20 cellular contexts compared by ENCODE assay signal in the genomic region with DNA sequence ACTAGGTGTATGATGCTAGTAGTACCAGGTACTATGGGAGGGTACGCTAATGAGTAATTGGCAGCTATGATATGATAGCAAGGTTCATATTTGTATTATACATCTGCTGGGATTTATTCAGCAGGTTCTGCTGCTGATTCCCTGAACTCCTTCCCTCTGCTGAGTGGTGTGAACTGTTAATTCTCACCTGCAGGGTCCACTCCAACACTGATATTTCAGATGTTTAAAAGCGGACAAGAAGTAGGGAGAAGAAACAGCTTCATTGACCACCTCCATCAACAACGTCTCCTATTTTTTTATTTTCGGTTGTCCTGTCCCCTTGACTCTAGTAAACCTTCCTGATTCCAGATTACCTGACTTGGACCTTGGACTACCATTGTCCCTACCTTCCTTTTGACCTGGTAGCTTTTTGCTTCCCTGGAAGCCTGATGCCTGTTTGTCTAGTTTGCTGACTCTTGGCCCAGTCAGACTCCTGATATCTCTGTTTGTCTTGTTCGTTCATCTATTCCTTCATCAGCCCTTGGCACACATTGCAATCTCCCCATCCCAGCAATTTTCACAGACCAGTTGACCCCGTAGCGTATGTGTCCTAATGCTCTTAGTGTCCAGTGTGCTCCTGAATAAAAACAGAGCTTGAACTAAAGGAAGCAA. TPM values are rescaled to one million over a fixed set of nuclear protein-coding genes. Genes with fewer than 3 reads are reported as not detected.
"Had no signal": no experiment of that assay in that cellular context is flagged by ENCODE, and none has a peak within 500 bp of the region (broad histone marks: within the 10 kb centered on the region; RNA-seq: fewer than 3 reads in every experiment).

No MANE protein-coding gene starts in this region.

- H3K9me3 ChIP-seq: ovary, sigmoid colon, spleen, tibial nerve, vagina had no signal

- DNase-seq: activated CD4-positive, alpha-beta T cell treated with anti-CD3 and anti-CD28 coated beads for 48 hours; activated CD4-positive, CD25-positive, alpha-beta regulatory T cell; activated CD8-positive, alpha-beta T cell treated with anti-CD3 and anti-CD28 coated beads for 36 hours; activated naive CD4-positive, alpha-beta T cell; activated T-cell treated with anti-CD3 and anti-CD28 coated beads, Interleukin-2, amount 50 U/mL, for 1 hour; anterior cingulate cortex; brain microvascular endothelial cell; erythroblast; natural killer cell; ovary; sigmoid colon; spleen; stimulated activated naive B cell treated with anti-CD40 and anti-IgM and Interleukin-4, amounts not matched to agents 10 μg/mL and 1 μg/mL and 100 μg/mL, for 72 hours; substantia nigra; T-cell had no signal

- H3K4me1 Mint-ChIP-seq: activated T-helper 17 cell treated with anti-CD3 and anti-CD28 coated beads, Interleukin-2, amount 50 U/mL, for 72 hours; central memory CD8-positive, alpha-beta T cell; natural killer cell had no signal

- H3K4me1 ChIP-seq: sigmoid colon, spleen, tibial nerve, vagina had no signal

- H3K36me3 ChIP-seq: brain microvascular endothelial cell, ovary, sigmoid colon, spleen, tibial nerve, vagina had no signal

- H3K27ac ChIP-seq: brain microvascular endothelial cell, coronary artery, ovary, sigmoid colon, spleen, tibial nerve, vagina had no signal

- H3K27me3 ChIP-seq: brain microvascular endothelial cell, ovary, sigmoid colon, vagina had no signal

- ATAC-seq: activated CD8-positive, alpha-beta T cell treated with anti-CD3 and anti-CD28 coated beads for 36 hours; activated T-helper 17 cell treated with anti-CD3 and anti-CD28 coated beads, Interleukin-2, amount 50 U/mL, for 72 hours; natural killer cell; stimulated activated naive B cell treated with anti-CD40 and anti-IgM and Interleukin-4, amounts not matched to agents 10 μg/mL and 1 μg/mL and 100 μg/mL, for 72 hours; T-cell had no signal

- H3K27me3 Mint-ChIP-seq: stimulated activated naive B cell treated with anti-CD40 and anti-IgM and Interleukin-4, amounts not matched to agents 10 μg/mL and 1 μg/mL and 100 μg/mL, for 72 hours had no signal

- H3K27ac Mint-ChIP-seq: activated CD8-positive, alpha-beta T cell treated with anti-CD3 and anti-CD28 coated beads for 36 hours; activated T-helper 17 cell treated with anti-CD3 and anti-CD28 coated beads, Interleukin-2, amount 50 U/mL, for 72 hours; natural killer cell; stimulated activated naive B cell treated with anti-CD40 and anti-IgM and Interleukin-4, amounts not matched to agents 10 μg/mL and 1 μg/mL and 100 μg/mL, for 72 hours; T-cell had no signal

- H3K4me3 Mint-ChIP-seq: activated CD8-positive, alpha-beta T cell treated with anti-CD3 and anti-CD28 coated beads for 36 hours; activated T-helper 17 cell treated with anti-CD3 and anti-CD28 coated beads, Interleukin-2, amount 50 U/mL, for 72 hours; central memory CD8-positive, alpha-beta T cell; natural killer cell; stimulated activated naive B cell treated with anti-CD40 and anti-IgM and Interleukin-4, amounts not matched to agents 10 μg/mL and 1 μg/mL and 100 μg/mL, for 72 hours; T-cell had no signal

- H3K9me3 Mint-ChIP-seq: activated CD8-positive, alpha-beta T cell treated with anti-CD3 and anti-CD28 coated beads for 36 hours; activated T-helper 17 cell treated with anti-CD3 and anti-CD28 coated beads, Interleukin-2, amount 50 U/mL, for 72 hours; central memory CD8-positive, alpha-beta T cell; natural killer cell; stimulated activated naive B cell treated with anti-CD40 and anti-IgM and Interleukin-4, amounts not matched to agents 10 μg/mL and 1 μg/mL and 100 μg/mL, for 72 hours; T-cell had no signal

- H3K36me3 Mint-ChIP-seq: stimulated activated naive B cell treated with anti-CD40 and anti-IgM and Interleukin-4, amounts not matched to agents 10 μg/mL and 1 μg/mL and 100 μg/mL, for 72 hours; T-cell had no signal

- H3K4me3 ChIP-seq: coronary artery, ovary, sigmoid colon, spleen, tibial nerve, vagina had no signal

RNA-seq across cellular contexts. Expression of a gene that starts 34.0 kb away (rescaled TPM):
- total RNA-seq: activated CD8-positive, alpha-beta T cell treated with anti-CD3 and anti-CD28 coated beads for 36 hours; activated T-helper 17 cell treated with anti-CD3 and anti-CD28 coated beads, Interleukin-2, amount 50 U/mL, for 72 hours; natural killer cell had no signal
- polyA plus RNA-seq: spleen had no signal
